12 cellular contexts compared by ENCODE assay signal in the genomic region with DNA sequence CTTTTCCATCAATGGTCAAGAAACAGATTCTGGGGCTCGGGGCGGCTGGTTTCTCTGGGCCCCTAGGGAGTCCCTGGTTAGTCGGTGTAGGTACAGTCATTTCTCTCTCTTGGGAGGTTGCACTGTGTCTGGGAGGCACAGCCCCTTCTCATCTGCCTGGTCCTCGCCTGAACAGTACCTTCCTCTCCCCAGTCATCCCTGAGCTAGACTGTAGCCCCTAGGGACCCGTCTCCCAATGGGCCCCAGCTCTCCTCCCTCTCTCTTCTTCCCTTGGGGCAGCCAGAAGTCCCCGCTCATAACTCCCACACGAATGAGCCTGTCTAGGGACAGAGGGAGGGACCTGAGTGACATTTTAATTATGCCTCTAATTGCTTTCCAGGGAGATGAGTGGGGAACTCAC. TPM values are rescaled to one million over a fixed set of nuclear protein-coding genes. Genes with fewer than 3 reads are reported as not detected.
DNase-seq lines count a peak whose midpoint lies in the region; ATAC-seq and TF ChIP-seq lines count a peak whose summit lies in the region.
"Had no signal": no experiment of that assay in that cellular context is flagged by ENCODE, and none has a peak within 500 bp of the region (broad histone marks: within the 10 kb centered on the region; RNA-seq: fewer than 3 reads in every experiment).

No MANE protein-coding gene starts in this region.

- TF ChIP-seq CTCF in GM12865 (IDR thresholded peaks at IDR 0.05; ENCODE audit: insufficient read depth, low read depth, low read length, missing control alignments), result no peak
- TF ChIP-seq CTCF in OCI-LY3 (IDR thresholded peaks at IDR 0.05; ENCODE audit: low read depth, low read length), result no peak
- no peak for TF ChIP-seq CTCF in heart right ventricle (IDR thresholded peaks at IDR 0.05)

- H3K9me3 ChIP-seq in OCI-LY3 (ENCODE audit: insufficient read depth, low read length), result no peaks in the 10 kb centered on the region
- no peaks in the 10 kb centered on the region for H3K9me3 ChIP-seq in heart right ventricle

- peaks cover 10% of the 10 kb centered on the region for H3K27me3 ChIP-seq in OCI-LY3 (ENCODE audit: low read depth, low read length)
- no peaks in the 10 kb centered on the region for H3K27me3 ChIP-seq in heart right ventricle

- H2AFZ ChIP-seq in OCI-LY3 (ENCODE audit: low read depth, low read length), result no peak overlapping the region

- H3K4me1 ChIP-seq in OCI-LY3 (ENCODE audit: low read length), result peaks cover 27% of the 10 kb centered on the region
- peaks cover 17 to 79% (median 62%) of the 10 kb centered on the region in 9 donors for H3K4me1 ChIP-seq in heart right ventricle

- WGBS in heart right ventricle, 2 donors, result 77 to 79% methylated on average over 7 of the region's 7 CpGs

- H3K79me2 ChIP-seq in OCI-LY3 (ENCODE audit: low read length), result no peaks in the 10 kb centered on the region

- DNase-seq in GM12865 (ENCODE audit: low read depth) (peak; percentile 86), NOMO-1 (lab: John Stamatoyannopoulos, UW; ENCODE audit: unreplicated experiment in 2 of 2) (no peak), heart right ventricle (no peak), SKM-1 (lab: John Stamatoyannopoulos, UW; ENCODE audit: unreplicated experiment) (no peak), amniotic stem cell (lab: John Stamatoyannopoulos, UW) (no peak)
- DNase-seq: activated T-cell treated with anti-CD3 and anti-CD28 coated beads for 4 hours, dermis blood vessel endothelial cell, NCI-H1048 had no signal

- H3K36me3 ChIP-seq in OCI-LY3 (replicated peaks; ENCODE audit: low read depth, low read length) (no peaks in the 10 kb centered on the region), heart right ventricle (peaks cover 0 to 48% (median 20%) of the 10 kb centered on the region in 9 donors)

- H3K4me2 ChIP-seq in OCI-LY3 (ENCODE audit: low read length), result peak overlapping the region; percentile 47

- H3K27ac ChIP-seq in OCI-LY3 (ENCODE audit: low read length) (no peak overlapping the region), heart right ventricle (peak overlapping the region in 1 of 10 donors; percentile 58)
- H3K27ac ChIP-seq: SK-N-MC had no signal

- ATAC-seq in GM19395 (IDR thresholded peaks at IDR 0.05; ENCODE audit: unreplicated experiment), result peak; percentile 94
- peak; percentile 81 for ATAC-seq in HG02970 (IDR thresholded peaks at IDR 0.05; ENCODE audit: low FRiP score, unreplicated experiment)
- ATAC-seq in heart right ventricle, result no peak

- H3K4me3 ChIP-seq in GM12865 (ENCODE audit: low read depth, low read length), result no peak overlapping the region
- H3K4me3 ChIP-seq in OCI-LY3 (ENCODE audit: low read length), result 0 out of 2 replicates have a peak overlapping the region, but pooled peaks have one; percentile 15
- H3K4me3 ChIP-seq in heart right ventricle, result no peak overlapping the region
- H3K4me3 ChIP-seq: SK-N-MC had no signal

- intact Hi-C loops in heart right ventricle (cut with DNase I), result no loop called here

- no peak overlapping the region for H3K9ac ChIP-seq in OCI-LY3 (ENCODE audit: low read length)

- H4K20me1 ChIP-seq in OCI-LY3 (ENCODE audit: insufficient read depth, low read length), result no peaks in the 10 kb centered on the region

RNA-seq across cellular contexts. Expression of a gene that starts 20.2 kb away (rescaled TPM):
- total RNA-seq in heart right ventricle, result not detected
- polyA plus RNA-seq in heart right ventricle, result not detected
- total RNA-seq: dermis blood vessel endothelial cell had no signal

RNA-seq across cellular contexts. Expression of a gene that starts 29.9 kb away (rescaled TPM):
- 10 to 100 TPM; 22.0 to 87.6 (median 32.1) TPM for total RNA-seq in heart right ventricle
- polyA plus RNA-seq in heart right ventricle, result 10 to 100 TPM; 18.6 to 32.8 TPM

Comparison
In these comparisons a context has a peak if more than half of its experiments do, and no peak if none do; other contexts are left out.
1. ATAC-seq: peak in GM19395 (single experiment) and HG02970 (single experiment); none in heart right ventricle (0 of 8).